ENCODE assay signal across 10 cellular contexts in genomic region chr4:86875436-86875835, GRCh38. TPM values are rescaled to one million over a fixed set of nuclear protein-coding genes. Genes with fewer than 3 reads are reported as not detected.
"Had no signal": no experiment of that assay in that cellular context is flagged by ENCODE, and none has a peak within 500 bp of the region (broad histone marks: within the 10 kb centered on the region; RNA-seq: fewer than 3 reads in every experiment).

No MANE protein-coding gene starts in this region.

RNA-seq across cellular contexts. Expression of gene C4orf36, which starts 16.8 kb away (rescaled TPM):
- total RNA-seq: left lobe of liver; lung microvascular endothelial cell; myocyte; naive thymus-derived CD4-positive, alpha-beta T cell; natural killer cell treated with Interleukin-12 subunit alpha and Interleukin-12 subunit beta and Interleukin-15 and Interleukin-18, amount 100 ng/mL, for 72 hours; right atrium auricular region; vagina had no signal
- polyA plus RNA-seq: naive thymus-derived CD4-positive, alpha-beta T cell had no signal

RNA-seq across cellular contexts. Expression of gene SLC10A6, which starts 26.3 kb away (rescaled TPM):
- total RNA-seq: myocyte; natural killer cell treated with Interleukin-12 subunit alpha and Interleukin-12 subunit beta and Interleukin-15 and Interleukin-18, amount 100 ng/mL, for 72 hours; progenitor cell of endocrine pancreas; urinary bladder had no signal
- polyA plus RNA-seq: naive thymus-derived CD4-positive, alpha-beta T cell; neural cell had no signal
